Comparison of ENCODE assay signal across 21 cellular contexts in genomic region chr7:47345754-47346377, GRCh38.
"Had no signal": no experiment of that assay in that cellular context is flagged by ENCODE, and none has a peak within 500 bp of the region (broad histone marks: within the 10 kb centered on the region; RNA-seq: fewer than 3 reads in every experiment).

No MANE protein-coding gene starts in this region.

- H3K27ac ChIP-seq: epithelial cell of prostate, esophagus muscularis mucosa, gastrocnemius medialis, psoas muscle, sigmoid colon, suprapubic skin, upper lobe of right lung had no signal

- H3K4me3 Mint-ChIP-seq: naive B cell, nephron had no signal

- H3K27me3 ChIP-seq: esophagus muscularis mucosa, gastrocnemius medialis, sigmoid colon, suprapubic skin, thyroid gland, upper lobe of right lung had no signal

- H3K4me1 ChIP-seq: gastrocnemius medialis, psoas muscle, sigmoid colon, suprapubic skin, upper lobe of right lung had no signal

- H3K9me3 Mint-ChIP-seq: naive B cell, nephron had no signal

- H3K4me3 ChIP-seq: esophagus muscularis mucosa, gastrocnemius medialis, lung, psoas muscle, sigmoid colon, skin epidermis, suprapubic skin, thyroid gland, upper lobe of right lung had no signal

- H3K27ac Mint-ChIP-seq: nephron had no signal

- FAIRE-seq: keratinocyte had no signal

- DNase-seq: central memory CD4-positive, alpha-beta T cell; effector memory CD4-positive, alpha-beta T cell; gastrocnemius medialis; glutamatergic neuron; left ventricle myocardium superior; mesenchymal stem cell; naive B cell; psoas muscle; retina; sigmoid colon; stimulated activated CD4-positive, alpha-beta T cell treated with anti-CD3 and anti-CD28 coated beads, Interleukin-12 subunit alpha, Interleukin-12 subunit beta, amount 100 ng/mL, for 4 hours; stimulated activated naive CD4-positive, alpha-beta T cell treated with Interleukin-2 at 50 U/mL for 16 hours; thyroid gland; upper lobe of right lung had no signal

- ATAC-seq: gastrocnemius medialis, left ventricle myocardium superior, psoas muscle, upper lobe of right lung had no signal

- H3K4me1 Mint-ChIP-seq: naive B cell had no signal

- H3K27me3 Mint-ChIP-seq: naive B cell had no signal

- H3K9me3 ChIP-seq: esophagus muscularis mucosa, gastrocnemius medialis, psoas muscle, sigmoid colon, suprapubic skin, thyroid gland, upper lobe of right lung had no signal
